ENCODE assay signal across 8 cellular contexts in the genomic region with DNA sequence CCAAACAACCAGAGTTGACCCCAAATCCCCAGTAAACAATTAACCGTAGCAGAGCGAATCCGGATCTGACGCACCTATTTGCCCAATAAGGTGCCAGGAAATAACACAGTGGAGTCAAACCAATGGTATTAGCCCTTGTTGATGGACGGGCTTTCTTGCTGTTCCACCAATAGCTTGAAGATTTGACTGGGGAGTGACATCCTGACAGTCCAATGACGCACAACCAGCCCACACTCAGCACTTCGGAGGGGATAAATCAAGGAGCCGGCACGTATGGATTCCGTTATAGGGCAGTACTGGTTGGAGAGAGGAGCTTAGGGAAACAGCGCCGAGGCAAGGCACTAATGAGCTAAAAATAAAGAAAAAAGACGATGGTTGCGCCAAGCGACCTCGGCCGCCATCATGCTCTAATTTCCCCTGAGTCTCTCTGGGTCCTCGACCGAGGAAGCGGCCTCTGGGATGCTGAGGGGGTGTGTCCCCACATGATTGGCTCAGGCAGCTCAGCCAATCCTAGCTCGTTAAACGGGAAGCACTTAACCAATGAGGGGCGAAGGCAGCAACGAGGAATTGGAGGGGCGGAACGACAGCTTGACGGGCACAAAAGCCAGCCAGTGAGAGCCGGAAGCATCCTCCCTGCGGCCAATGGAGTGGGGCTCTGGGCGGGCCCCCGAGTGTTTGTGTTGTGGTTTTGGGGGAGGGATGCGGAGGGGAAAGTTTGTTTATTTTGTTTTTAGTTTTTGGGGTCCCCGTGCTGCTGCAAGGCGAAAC. TPM values are rescaled to one million over a fixed set of nuclear protein-coding genes. Genes with fewer than 3 reads are reported as not detected.
A peak's percentile ranks its signal among the peaks of the same experiment; 100 is the strongest.
DNase-seq lines count a peak whose midpoint lies in the region; ATAC-seq, FAIRE-seq and TF ChIP-seq lines count a peak whose summit lies in the region.

No MANE protein-coding gene starts in this region.

- H3K4me3 ChIP-seq in adipocyte (ENCODE audit: low read length) = peak overlapping the region; percentile 87
- peak overlapping the region; percentile 88 for H3K4me3 ChIP-seq in ovary
- H3K4me3 ChIP-seq in thyroid gland (replicated peaks in 1 of 3) = peak overlapping the region; percentile 51 to 66 (median 55)

- TF ChIP-seq EP300 in ovary (IDR thresholded peaks at IDR 0.05) = peak; percentile 5

- WGBS in ovary, 3 donors = 0% methylated on average over 34 of the region's 34 CpGs
- 0% methylated on average over 27 of the region's 34 CpGs for WGBS in thyroid gland, 2 donors

- TF ChIP-seq CTCF in ovary (IDR thresholded peaks at IDR 0.05) = no peak
- TF ChIP-seq CTCF in thyroid gland (IDR thresholded peaks at IDR 0.05) = no peak

- peak overlapping the region; percentile 82 to 96 for H3K27ac ChIP-seq in ovary
- H3K27ac ChIP-seq in thyroid gland = peak overlapping the region; percentile 76 to 96 (median 91)

- DNase-seq in GM12891 (ENCODE audit: insufficient read length, low spot score) = peak; percentile 85
- peak; percentile 80 for DNase-seq in NCI-H1417 treated with DMSO at 0.1 percent for 48 hours (lab: John Stamatoyannopoulos, UW)
- peak; percentile 94 to 97 for DNase-seq in SW 1271 (lab: John Stamatoyannopoulos, UW)
- DNase-seq in adipocyte (ENCODE audit: low read depth) = peak; percentile 99
- DNase-seq in Right ventricle myocardium superior = peak; percentile 98
- DNase-seq in ovary = peak; percentile 96 to 99 (median 98)
- DNase-seq in thyroid gland = peak; percentile 98

- H3K4me1 ChIP-seq in adipocyte (ENCODE audit: control insufficient read depth, insufficient read depth, low read length) (peaks cover 46% of the 10 kb centered on the region), ovary (ENCODE audit: insufficient read depth) (no peaks in the 10 kb centered on the region), thyroid gland (peaks cover 44 to 49% of the 10 kb centered on the region in 2 donors)

- intact Hi-C loops in Right ventricle myocardium superior (cut with DNase I) = loop anchor here (10.0 kb wide), 1 partner anchor 141 kb away; no protein-coding TSS in a partner anchor
- intact Hi-C loops in ovary (cut with DNase I) = loop anchor here in 3 of 4 donors (10.0 kb wide), 3 partner anchors 141 to 301 kb away; partner anchors contain the start of gene ADSL (in 1 of the 3)
- intact Hi-C loops in thyroid gland (cut with DNase I) = loop anchor here (5.0 kb wide), 1 partner anchor 133 kb away; the partner anchor contains the start of gene TNRC6B

- peak overlapping the region; percentile 79 for H3K9ac ChIP-seq in adipocyte (ENCODE audit: low read length)

- ATAC-seq in HG02798 (IDR thresholded peaks at IDR 0.05; ENCODE audit: poor library complexity, unreplicated experiment) (peak; percentile 88), Right ventricle myocardium superior (ENCODE audit: poor library complexity) (peak; percentile 94)

- no peaks in the 10 kb centered on the region for H3K36me3 ChIP-seq in adipocyte (ENCODE audit: control insufficient read depth, insufficient read depth, low read length, severe bottlenecking)
- H3K36me3 ChIP-seq in ovary = no peaks in the 10 kb centered on the region
- H3K36me3 ChIP-seq in thyroid gland = no peaks in the 10 kb centered on the region

- TF ChIP-seq POLR2A in GM12891 (IDR thresholded peaks at IDR 0.05; ENCODE audit: low read depth, low read length) (peak; percentile 92), ovary (IDR thresholded peaks at IDR 0.05) (peak; percentile 65), thyroid gland (IDR thresholded peaks at IDR 0.05) (peak in 1 of 2 donors; percentile 77)

- peak; percentile 100 for FAIRE-seq in GM12891 (lab: Jason Lieb, UNC)

- H3K9me3 ChIP-seq in adipocyte (ENCODE audit: control insufficient read depth, low read length) (no peaks in the 10 kb centered on the region), ovary (no peaks in the 10 kb centered on the region), thyroid gland (no peaks in the 10 kb centered on the region)

- no peaks in the 10 kb centered on the region for H3K27me3 ChIP-seq in adipocyte (replicated peaks; ENCODE audit: control insufficient read depth, insufficient read depth, low read length)
- no peaks in the 10 kb centered on the region for H3K27me3 ChIP-seq in ovary
- no peaks in the 10 kb centered on the region for H3K27me3 ChIP-seq in thyroid gland

TF ChIP-seq in GM12891, 5 proteins besides CTCF, POLR2A, EP300 and RAD21:
- TF ChIP-seq TAF1 (IDR thresholded peaks at IDR 0.05; ENCODE audit: low read depth, low read length) (peak; percentile 96), POU2F2 (IDR thresholded peaks at IDR 0.05; ENCODE audit: low read depth, low read length) (peak; percentile 62), POLR2AphosphoS5 (IDR thresholded peaks at IDR 0.05; ENCODE audit: low read depth, low read length) (peak; percentile 95), PAX5 (IDR thresholded peaks at IDR 0.05; ENCODE audit: insufficient read depth, low read length, severe bottlenecking) (no peak), SPI1 (IDR thresholded peaks at IDR 0.05; ENCODE audit: low read depth, low read length) (no peak)

RNA-seq across cellular contexts. Expression of gene FAM83F, which starts 49.5 kb away (rescaled TPM):
- 0.01 TPM for polyA plus RNA-seq in GM12891 (2012; ENCODE audit: low read depth, missing spikeins)
- 4.9 TPM for total RNA-seq in Right ventricle myocardium superior
- 1 to 10 TPM in 4 of 7 donors, under 1 TPM in 3; 0.20 to 3.4 (median 1.7) TPM for total RNA-seq in ovary
- polyA plus RNA-seq in ovary = under 1 TPM; 0.12 to 0.51 TPM
- 10 to 100 TPM; 19.2 to 35.6 (median 26.1) TPM for total RNA-seq in thyroid gland

Comparison
In these comparisons a context has a peak if more than half of its experiments do, and no peak if none do; other contexts are left out.
1. Peak in every context shown above with its lines: DNase-seq, ATAC-seq, H3K4me3 ChIP-seq and H3K27ac ChIP-seq.